Comparison of ENCODE assay signal across 20 cellular contexts in genomic region chr3:80215191-80215590, GRCh38.
DNase-seq lines count a peak whose midpoint lies in the region; ATAC-seq, FAIRE-seq and TF ChIP-seq lines count a peak whose summit lies in the region.
"Had no signal": no experiment of that assay in that cellular context is flagged by ENCODE, and none has a peak within 500 bp of the region (broad histone marks: within the 10 kb centered on the region; RNA-seq: fewer than 3 reads in every experiment).

No MANE protein-coding gene starts in this region.

- no peak overlapping the region for H2BK120ac ChIP-seq in mesendoderm (ENCODE audit: low read depth, low read length)

- H3K56ac ChIP-seq in mesendoderm (ENCODE audit: low read length), result no peak overlapping the region

- ATAC-seq in WTC11 (peak; percentile 91), left ventricle myocardium superior (no peak), heart left ventricle (no peak)
- ATAC-seq: CD8-positive, alpha-beta T cell; GM12878; HepG2 had no signal

- WGBS in mesendoderm (ENCODE audit: extremely low coverage, insufficient coverage, low lambda C conversion rate), result no CpG with 5 or more reads among the region's 2 CpGs
- 68 to 79% (median 74%) methylated on average over 2 of the region's 2 CpGs for WGBS in heart left ventricle, 4 donors

- H3K36me3 Mint-ChIP-seq in WTC11, result no peaks in the 10 kb centered on the region
- H3K36me3 Mint-ChIP-seq: CD8-positive, alpha-beta T cell; IgD-negative memory B cell had no signal

- H3K27ac ChIP-seq in mesendoderm (ENCODE audit: low read depth, low read length) (no peak overlapping the region), dorsolateral prefrontal cortex (no peak overlapping the region), heart left ventricle (no peak overlapping the region)
- H3K27ac ChIP-seq: BLaER1 treated with 17β-estradiol and CSF1 and Interleukin-3, amounts not matched to agents 10 nM and 100 nM had no signal

- H3K9me3 Mint-ChIP-seq in WTC11, result peaks cover 2% of the 10 kb centered on the region

- H3K79me1 ChIP-seq in mesendoderm (ENCODE audit: low read length), result no peaks in the 10 kb centered on the region

- H2BK5ac ChIP-seq in mesendoderm (ENCODE audit: low read length), result no peak overlapping the region

- H3K4ac ChIP-seq in mesendoderm (ENCODE audit: low read depth, low read length), result no peak overlapping the region

- DNase-seq in HTR-8/SVneo (ENCODE audit: insufficient read length, low spot score) (no peak), WTC11 (ENCODE audit: low spot score) (no peak), iPS DF 19.7 (ENCODE audit: low read depth, low spot score) (peak; percentile 23), mesendoderm (peak; percentile 19), left ventricle myocardium superior (no peak), dorsolateral prefrontal cortex (no peak), heart left ventricle (no peak), NCI-H2196 treated with DMSO at 0.1 percent for 48 hours (lab: John Stamatoyannopoulos, UW; ENCODE audit: unreplicated experiment) (no peak)
- DNase-seq: Calu3; CD8-positive, alpha-beta T cell; DMS79 treated with DMSO at 0.1 percent for 48 hours; GF-D8; GOT3; KBM-7 had no signal

- no peak overlapping the region for H4K8ac ChIP-seq in mesendoderm (ENCODE audit: low read depth, low read length)

- intact Hi-C loops in left ventricle myocardium superior (cut with micrococcal nuclease), result no loop called here
- intact Hi-C loops in dorsolateral prefrontal cortex (cut with DNase I), result no loop called here
- intact Hi-C loops in heart left ventricle (cut with DNase I), result no loop called here

- H3K4me1 ChIP-seq in mesendoderm (ENCODE audit: control insufficient read depth, low read depth, low read length) (no peaks in the 10 kb centered on the region), heart left ventricle (no peaks in the 10 kb centered on the region)
- H3K4me1 ChIP-seq: BLaER1 treated with 17β-estradiol and CSF1 and Interleukin-3, amounts not matched to agents 10 nM and 100 nM; HAP-1 had no signal

- no peak overlapping the region for H3K9ac ChIP-seq in mesendoderm (ENCODE audit: low read length)
- H3K9ac ChIP-seq: BLaER1 treated with 17β-estradiol and CSF1 and Interleukin-3, amounts not matched to agents 10 nM and 100 nM had no signal

- H3K27me3 Mint-ChIP-seq in WTC11 (ENCODE audit: low read depth), result no peaks in the 10 kb centered on the region
- H3K27me3 Mint-ChIP-seq: B cell, IgD-negative memory B cell had no signal

- no peaks in the 10 kb centered on the region for H3K9me3 ChIP-seq in heart left ventricle
- H3K9me3 ChIP-seq: BLaER1 treated with 17β-estradiol and CSF1 and Interleukin-3, amounts not matched to agents 10 nM and 100 nM; HAP-1 had no signal

- no peak overlapping the region for H2AK5ac ChIP-seq in mesendoderm (ENCODE audit: low read length)

- H4K5ac ChIP-seq in mesendoderm (ENCODE audit: low read length), result no peak overlapping the region

- H3K23ac ChIP-seq in mesendoderm (ENCODE audit: low read length), result no peak overlapping the region

- H3K27me3 ChIP-seq in mesendoderm (ENCODE audit: insufficient read depth, low read length, poor library complexity) (no peaks in the 10 kb centered on the region), dorsolateral prefrontal cortex (peaks cover 0 to 3% (median 0%) of the 10 kb centered on the region in 45 donors), heart left ventricle (no peaks in the 10 kb centered on the region)
- H3K27me3 ChIP-seq: BLaER1 treated with 17β-estradiol and CSF1 and Interleukin-3, amounts not matched to agents 10 nM and 100 nM had no signal

- FAIRE-seq in HTR-8/SVneo (lab: Jason Lieb, UNC), result peak; percentile 9
- FAIRE-seq: GM12878, HepG2 had no signal

- CTCF ChIA-PET in WTC11 (lab: Charles Lee), result no interaction called here

- H3K27ac Mint-ChIP-seq in WTC11, result peak overlapping the region; percentile 94
- H3K27ac Mint-ChIP-seq: B cell; CD8-positive, alpha-beta T cell; IgD-negative memory B cell had no signal

- POLR2A ChIA-PET in WTC11 (lab: Charles Lee), result interaction anchor here (1.0 kb wide), 1 partner anchor 17 kb away, joined by 3 read pairs; no protein-coding TSS in a partner anchor

- no peaks in the 10 kb centered on the region for H3K79me2 ChIP-seq in mesendoderm (ENCODE audit: control insufficient read depth, insufficient read depth, low read length)

- H3K4me3 ChIP-seq in mesendoderm (ENCODE audit: low read length), result no peak overlapping the region
- no peak overlapping the region for H3K4me3 ChIP-seq in dorsolateral prefrontal cortex
- H3K4me3 ChIP-seq in heart left ventricle, result no peak overlapping the region
- H3K4me3 ChIP-seq: BLaER1 treated with 17β-estradiol and CSF1 and Interleukin-3, amounts not matched to agents 10 nM and 100 nM; GM12878; HAP-1 had no signal

- H2BK15ac ChIP-seq in mesendoderm (replicated peaks; ENCODE audit: low read depth), result no peak overlapping the region

- H3K4me3 Mint-ChIP-seq in WTC11, result peak overlapping the region; percentile 49
- H3K4me3 Mint-ChIP-seq: B cell; CD8-positive, alpha-beta T cell; IgD-negative memory B cell had no signal

- no peak overlapping the region for H3K18ac ChIP-seq in mesendoderm (ENCODE audit: low read length)

- H3K4me1 Mint-ChIP-seq in WTC11, result peaks cover 24% of the 10 kb centered on the region
- H3K4me1 Mint-ChIP-seq: B cell, IgD-negative memory B cell had no signal

- TF ChIP-seq POLR2A in heart left ventricle (IDR thresholded peaks at IDR 0.05), result no peak

- TF ChIP-seq CTCF in WTC11 (IDR thresholded peaks at IDR 0.05) (no peak), dorsolateral prefrontal cortex (IDR thresholded peaks at IDR 0.05 in 54 of 56, conservative IDR thresholded peaks at IDR 0.05 in 2 of 56; ENCODE audit: low read depth in 1 of 56, partially characterized antibody in 56 of 56) (no peak), heart left ventricle (IDR thresholded peaks at IDR 0.05) (no peak)

- no peak overlapping the region for H3K4me2 ChIP-seq in mesendoderm (ENCODE audit: low read length)
- H3K4me2 ChIP-seq: BLaER1 treated with 17β-estradiol and CSF1 and Interleukin-3, amounts not matched to agents 10 nM and 100 nM had no signal

- H3K36me3 ChIP-seq in mesendoderm (ENCODE audit: control insufficient read depth, insufficient read depth, low read length) (no peaks in the 10 kb centered on the region), heart left ventricle (no peaks in the 10 kb centered on the region)
- H3K36me3 ChIP-seq: BLaER1 treated with 17β-estradiol and CSF1 and Interleukin-3, amounts not matched to agents 10 nM and 100 nM; HAP-1 had no signal

TF ChIP-seq in WTC11, 78 proteins besides CTCF, POLR2A, EP300 and RAD21:
- no peak for TF ChIP-seq ZNF232 (CRISPR knock-in tag; IDR thresholded peaks at IDR 0.05)
- TF ChIP-seq JAZF1 (CRISPR knock-in tag; IDR thresholded peaks at IDR 0.05), result no peak
- no peak for TF ChIP-seq E2F1 (CRISPR knock-in tag; IDR thresholded peaks at IDR 0.05)
- TF ChIP-seq FOXK1 (CRISPR knock-in tag; IDR thresholded peaks at IDR 0.05), result no peak
- TF ChIP-seq PRRX2 (CRISPR knock-in tag; IDR thresholded peaks at IDR 0.05), result no peak
- no peak for TF ChIP-seq ZBTB21 (CRISPR knock-in tag; IDR thresholded peaks at IDR 0.05; ENCODE audit: borderline replicate concordance)
- no peak for TF ChIP-seq SMAD3 (CRISPR knock-in tag; IDR thresholded peaks at IDR 0.05; ENCODE audit: borderline replicate concordance)

Comparison
In these comparisons a context has a peak if more than half of its experiments do, and no peak if none do; other contexts are left out.
1. DNase-seq: peak in iPS DF 19.7 (single experiment) and mesendoderm (single experiment); none in HTR-8/SVneo (single experiment), WTC11 (single experiment), left ventricle myocardium superior (single experiment), dorsolateral prefrontal cortex (0 of 10), heart left ventricle (0 of 5) and NCI-H2196 treated with DMSO at 0.1 percent for 48 hours (single experiment).